2 cellular contexts compared by ENCODE assay signal in the genomic region with DNA sequence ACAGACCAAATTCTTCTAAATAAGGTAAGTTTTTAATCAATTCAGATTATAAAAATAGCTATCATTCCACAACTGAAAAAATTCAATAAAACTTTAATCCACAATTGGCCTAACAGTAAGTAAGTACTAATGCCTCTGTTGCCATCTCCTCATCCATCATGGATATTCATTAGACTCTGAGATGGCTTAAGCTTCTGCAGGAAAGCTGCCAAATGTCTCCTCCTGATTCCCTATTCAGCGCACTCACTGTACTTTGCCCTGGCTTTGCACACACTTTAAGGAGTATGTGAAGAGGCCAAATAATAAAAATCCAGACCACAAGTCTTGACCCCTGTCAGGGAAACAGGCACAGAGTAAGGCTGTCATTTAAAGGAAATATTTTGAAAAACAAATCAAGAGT.
A peak's percentile ranks its signal among the peaks of the same experiment; 100 is the strongest.
TF ChIP-seq lines count a peak whose summit lies in the region.

No MANE protein-coding gene starts in this region.

TF ChIP-seq in liver, 16 proteins besides CTCF, POLR2A, EP300 and RAD21:
- TF ChIP-seq NR2F2 (IDR thresholded peaks at IDR 0.05) (peak; percentile 20), JUND (IDR thresholded peaks at IDR 0.05) (no peak)

TF ChIP-seq in HepG2, 621 proteins besides CTCF, POLR2A, EP300 and RAD21:
- TF ChIP-seq TCF7L2 (IDR thresholded peaks at IDR 0.05; ENCODE audit: low read depth, low read length) (no peak), ZNF562 (CRISPR knock-in tag; IDR thresholded peaks at IDR 0.05; ENCODE audit: borderline replicate concordance) (no peak), ZNF260 (CRISPR knock-in tag; IDR thresholded peaks at IDR 0.05; ENCODE audit: borderline replicate concordance, low read depth) (no peak), MAFK (conservative IDR thresholded peaks at IDR 0.05 in 1 of 2, IDR thresholded peaks at IDR 0.05 in 1 of 2; ENCODE audit: low read length in 2 of 2) (no peak), SMARCC2 (IDR thresholded peaks at IDR 0.05) (no peak), NR2F1 (CRISPR knock-in tag; IDR thresholded peaks at IDR 0.05) (no peak), ZBTB38 (CRISPR knock-in tag; IDR thresholded peaks at IDR 0.05) (no peak), SPEN (CRISPR knock-in tag; IDR thresholded peaks at IDR 0.05; ENCODE audit: low read depth) (no peak), NRL (CRISPR knock-in tag; IDR thresholded peaks at IDR 0.05; ENCODE audit: borderline replicate concordance) (no peak)
- TF ChIP-seq, protein P1, sequence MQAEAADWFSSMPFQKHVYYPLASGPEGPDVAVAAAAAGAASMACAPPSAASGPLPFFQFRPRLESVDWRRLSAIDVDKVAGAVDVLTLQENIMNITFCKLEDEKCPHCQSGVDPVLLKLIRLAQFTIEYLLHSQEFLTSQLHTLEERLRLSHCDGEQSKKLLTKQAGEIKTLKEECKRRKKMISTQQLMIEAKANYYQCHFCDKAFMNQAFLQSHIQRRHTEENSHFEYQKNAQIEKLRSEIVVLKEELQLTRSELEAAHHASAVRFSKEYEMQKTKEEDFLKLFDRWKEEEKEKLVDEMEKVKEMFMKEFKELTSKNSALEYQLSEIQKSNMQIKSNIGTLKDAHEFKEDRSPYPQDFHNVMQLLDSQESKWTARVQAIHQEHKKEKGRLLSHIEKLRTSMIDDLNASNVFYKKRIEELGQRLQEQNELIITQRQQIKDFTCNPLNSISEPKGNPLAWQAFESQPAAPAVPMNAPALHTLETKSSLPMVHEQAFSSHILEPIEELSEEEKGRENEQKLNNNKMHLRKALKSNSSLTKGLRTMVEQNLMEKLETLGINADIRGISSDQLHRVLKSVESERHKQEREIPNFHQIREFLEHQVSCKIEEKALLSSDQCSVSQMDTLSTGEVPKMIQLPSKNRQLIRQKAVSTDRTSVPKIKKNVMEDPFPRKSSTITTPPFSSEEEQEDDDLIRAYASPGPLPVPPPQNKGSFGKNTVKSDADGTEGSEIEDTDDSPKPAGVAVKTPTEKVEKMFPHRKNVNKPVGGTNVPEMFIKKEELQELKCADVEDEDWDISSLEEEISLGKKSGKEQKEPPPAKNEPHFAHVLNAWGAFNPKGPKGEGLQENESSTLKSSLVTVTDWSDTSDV (CRISPR knock-in tag; IDR thresholded peaks at IDR 0.05), result no peak
- TF ChIP-seq, protein P2, sequence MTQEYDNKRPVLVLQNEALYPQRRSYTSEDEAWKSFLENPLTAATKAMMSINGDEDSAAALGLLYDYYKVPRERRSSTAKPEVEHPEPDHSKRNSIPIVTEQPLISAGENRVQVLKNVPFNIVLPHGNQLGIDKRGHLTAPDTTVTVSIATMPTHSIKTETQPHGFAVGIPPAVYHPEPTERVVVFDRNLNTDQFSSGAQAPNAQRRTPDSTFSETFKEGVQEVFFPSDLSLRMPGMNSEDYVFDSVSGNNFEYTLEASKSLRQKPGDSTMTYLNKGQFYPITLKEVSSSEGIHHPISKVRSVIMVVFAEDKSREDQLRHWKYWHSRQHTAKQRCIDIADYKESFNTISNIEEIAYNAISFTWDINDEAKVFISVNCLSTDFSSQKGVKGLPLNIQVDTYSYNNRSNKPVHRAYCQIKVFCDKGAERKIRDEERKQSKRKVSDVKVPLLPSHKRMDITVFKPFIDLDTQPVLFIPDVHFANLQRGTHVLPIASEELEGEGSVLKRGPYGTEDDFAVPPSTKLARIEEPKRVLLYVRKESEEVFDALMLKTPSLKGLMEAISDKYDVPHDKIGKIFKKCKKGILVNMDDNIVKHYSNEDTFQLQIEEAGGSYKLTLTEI (CRISPR knock-in tag; conservative IDR thresholded peaks at IDR 0.05), result no peak
TF ChIP-seq in HepG2: peak in this region for 0.
